In the genomic region with DNA sequence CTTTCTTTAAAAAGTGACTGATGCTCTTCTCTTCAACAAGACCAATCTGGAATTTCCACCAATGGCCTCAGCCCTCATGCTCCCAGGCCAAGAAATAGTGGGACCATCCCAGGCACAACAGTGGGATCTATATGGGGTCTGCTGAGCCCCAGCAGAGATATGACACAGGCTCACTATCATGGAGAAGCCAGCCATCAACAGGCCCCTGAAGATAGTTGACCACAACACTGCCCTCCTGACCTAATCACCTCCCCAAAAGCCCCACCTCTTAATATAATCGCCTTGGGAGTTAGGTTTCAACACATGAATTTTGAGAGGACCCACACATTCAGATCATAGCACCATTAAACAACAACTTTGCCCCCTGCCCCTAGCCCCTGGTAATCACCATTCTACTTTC, we compare ENCODE assay signal across 1 cellular context.
TF ChIP-seq lines count a peak whose summit lies in the region.

No MANE protein-coding gene starts in this region.

TF ChIP-seq in K562, 482 proteins besides CTCF, POLR2A, EP300 and RAD21 (continued from another document and continues in another):
- TF ChIP-seq TCFL5 (CRISPR knock-in tag; conservative IDR thresholded peaks at IDR 0.05) (no peak), NR2F6 (CRISPR knock-in tag; IDR thresholded peaks at IDR 0.05) (peak; percentile 11; the same call in 1 of the 2 replicates), CREBBP (IDR thresholded peaks at IDR 0.05; ENCODE audit: low read depth, low read length) (no peak), NFIC (IDR thresholded peaks at IDR 0.05) (peak; percentile 77), FOXA1 (IDR thresholded peaks at IDR 0.05; ENCODE audit: borderline replicate concordance) (no peak), ZNF282 (CRISPR knock-in tag; IDR thresholded peaks at IDR 0.05) (no peak), XRCC3 (IDR thresholded peaks at IDR 0.05) (no peak), NEUROD1 (IDR thresholded peaks at IDR 0.05; ENCODE audit: borderline replicate concordance, low read depth, low read length, partially characterized antibody) (peak; percentile 20), ZBED1 (IDR thresholded peaks at IDR 0.05) (peak; percentile 38; the same call in 1 of the 2 replicates), E2F1 (CRISPR knock-in tag; IDR thresholded peaks at IDR 0.05) (no peak), FOXJ2 (tag; IDR thresholded peaks at IDR 0.05) (no peak), MYNN (IDR thresholded peaks at IDR 0.05) (peak; percentile 38; the same call in 1 of the 2 replicates), MYNN (CRISPR knock-in tag; IDR thresholded peaks at IDR 0.05) (no peak), RNF2 (IDR thresholded peaks at IDR 0.05) (no peak), GATA2 (CRISPR knock-in tag; IDR thresholded peaks at IDR 0.05) (no peak), CREB1 (IDR thresholded peaks at IDR 0.05) (peak; percentile 35; the same call in 1 of the 2 replicates), CREB1 (CRISPR knock-in tag; IDR thresholded peaks at IDR 0.05) (no peak), NR1H2 (CRISPR knock-in tag; IDR thresholded peaks at IDR 0.05) (no peak), MTF1 (CRISPR knock-in tag; IDR thresholded peaks at IDR 0.05; ENCODE audit: borderline replicate concordance) (no peak), ERF (CRISPR knock-in tag; IDR thresholded peaks at IDR 0.05) (no peak), ZNF589 (CRISPR knock-in tag; IDR thresholded peaks at IDR 0.05; ENCODE audit: low read depth) (no peak), TOE1 (IDR thresholded peaks at IDR 0.05; ENCODE audit: borderline replicate concordance) (no peak), TOE1 (CRISPR knock-in tag; IDR thresholded peaks at IDR 0.05; ENCODE audit: borderline replicate concordance, low read depth) (no peak), REST (CRISPR knock-in tag; IDR thresholded peaks at IDR 0.05; ENCODE audit: low read depth) (no peak), ZNF134 (CRISPR knock-in tag; conservative IDR thresholded peaks at IDR 0.05) (no peak), CC2D1A (IDR thresholded peaks at IDR 0.05) (peak; percentile 78; the same call in 1 of the 2 replicates), TRIM24 (IDR thresholded peaks at IDR 0.05) (peak; percentile 68 to 78), MLX (CRISPR knock-in tag; conservative IDR thresholded peaks at IDR 0.05) (no peak), NCOR1 (IDR thresholded peaks at IDR 0.05) (peak; percentile 91), HDAC1 (IDR thresholded peaks at IDR 0.05) (peak in 1 of 2 experiments; percentile 47; a peak in 2 of 4 replicates), GABPA (tag; conservative IDR thresholded peaks at IDR 0.05; ENCODE audit: low read depth) (no peak), ELF4 (CRISPR knock-in tag; IDR thresholded peaks at IDR 0.05) (no peak), CSDE1 (IDR thresholded peaks at IDR 0.05) (no peak), ZNF224 (CRISPR knock-in tag; IDR thresholded peaks at IDR 0.05) (no peak), ELF2 (CRISPR knock-in tag; IDR thresholded peaks at IDR 0.05) (no peak), CBFA2T2 (conservative IDR thresholded peaks at IDR 0.05) (peak; percentile 94), ZKSCAN1 (IDR thresholded peaks at IDR 0.05; ENCODE audit: low read depth, low read length) (0 out of 2 replicates have a peak, but pooled peaks have one; percentile 17), PRPF4 (IDR thresholded peaks at IDR 0.05; ENCODE audit: insufficient read depth, low read depth, low read length, poor library complexity, severe bottlenecking) (no peak), NR0B1 (IDR thresholded peaks at IDR 0.05; ENCODE audit: partially characterized antibody) (no peak), ZFX (CRISPR knock-in tag; IDR thresholded peaks at IDR 0.05) (peak; percentile 30; the same call in 1 of the 2 replicates), LCOR (CRISPR knock-in tag; IDR thresholded peaks at IDR 0.05) (no peak), PTRF (tag; IDR thresholded peaks at IDR 0.05) (no peak), SNRNP70 (optimal IDR thresholded peaks at IDR 0.05; ENCODE audit: low read depth, low read length) (no peak), SMAD4 (CRISPR knock-in tag; conservative IDR thresholded peaks at IDR 0.05) (peak; percentile 66)
- TF ChIP-seq, protein P1, sequence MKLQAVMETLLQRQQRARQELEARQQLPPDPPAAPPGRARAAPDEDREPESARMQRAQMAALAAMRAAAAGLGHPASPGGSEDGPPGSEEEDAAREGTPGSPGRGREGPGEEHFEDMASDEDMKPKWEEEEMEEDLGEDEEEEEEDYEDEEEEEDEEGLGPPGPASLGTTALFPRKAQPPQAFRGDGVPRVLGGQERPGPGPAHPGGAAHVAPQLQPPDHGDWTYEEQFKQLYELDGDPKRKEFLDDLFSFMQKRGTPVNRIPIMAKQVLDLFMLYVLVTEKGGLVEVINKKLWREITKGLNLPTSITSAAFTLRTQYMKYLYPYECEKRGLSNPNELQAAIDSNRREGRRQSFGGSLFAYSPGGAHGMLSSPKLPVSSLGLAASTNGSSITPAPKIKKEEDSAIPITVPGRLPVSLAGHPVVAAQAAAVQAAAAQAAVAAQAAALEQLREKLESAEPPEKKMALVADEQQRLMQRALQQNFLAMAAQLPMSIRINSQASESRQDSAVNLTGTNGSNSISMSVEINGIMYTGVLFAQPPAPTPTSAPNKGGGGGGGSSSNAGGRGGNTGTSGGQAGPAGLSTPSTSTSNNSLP (IDR thresholded peaks at IDR 0.05; ENCODE audit: borderline replicate concordance, low read depth, low read length): no peak
- TF ChIP-seq, protein P2, sequence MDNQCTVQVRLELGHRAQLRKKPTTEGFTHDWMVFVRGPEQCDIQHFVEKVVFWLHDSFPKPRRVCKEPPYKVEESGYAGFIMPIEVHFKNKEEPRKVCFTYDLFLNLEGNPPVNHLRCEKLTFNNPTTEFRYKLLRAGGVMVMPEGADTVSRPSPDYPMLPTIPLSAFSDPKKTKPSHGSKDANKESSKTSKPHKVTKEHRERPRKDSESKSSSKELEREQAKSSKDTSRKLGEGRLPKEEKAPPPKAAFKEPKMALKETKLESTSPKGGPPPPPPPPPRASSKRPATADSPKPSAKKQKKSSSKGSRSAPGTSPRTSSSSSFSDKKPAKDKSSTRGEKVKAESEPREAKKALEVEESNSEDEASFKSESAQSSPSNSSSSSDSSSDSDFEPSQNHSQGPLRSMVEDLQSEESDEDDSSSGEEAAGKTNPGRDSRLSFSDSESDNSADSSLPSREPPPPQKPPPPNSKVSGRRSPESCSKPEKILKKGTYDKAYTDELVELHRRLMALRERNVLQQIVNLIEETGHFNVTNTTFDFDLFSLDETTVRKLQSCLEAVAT (IDR thresholded peaks at IDR 0.05): peak in 1 of 2 experiments; percentile 82; a peak in 2 of 4 replicates
- TF ChIP-seq, protein P3, sequence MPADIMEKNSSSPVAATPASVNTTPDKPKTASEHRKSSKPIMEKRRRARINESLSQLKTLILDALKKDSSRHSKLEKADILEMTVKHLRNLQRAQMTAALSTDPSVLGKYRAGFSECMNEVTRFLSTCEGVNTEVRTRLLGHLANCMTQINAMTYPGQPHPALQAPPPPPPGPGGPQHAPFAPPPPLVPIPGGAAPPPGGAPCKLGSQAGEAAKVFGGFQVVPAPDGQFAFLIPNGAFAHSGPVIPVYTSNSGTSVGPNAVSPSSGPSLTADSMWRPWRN (IDR thresholded peaks at IDR 0.05; ENCODE audit: low read depth): 0 out of 2 replicates have a peak, but pooled peaks have one; percentile 23
- TF ChIP-seq, protein P4, sequence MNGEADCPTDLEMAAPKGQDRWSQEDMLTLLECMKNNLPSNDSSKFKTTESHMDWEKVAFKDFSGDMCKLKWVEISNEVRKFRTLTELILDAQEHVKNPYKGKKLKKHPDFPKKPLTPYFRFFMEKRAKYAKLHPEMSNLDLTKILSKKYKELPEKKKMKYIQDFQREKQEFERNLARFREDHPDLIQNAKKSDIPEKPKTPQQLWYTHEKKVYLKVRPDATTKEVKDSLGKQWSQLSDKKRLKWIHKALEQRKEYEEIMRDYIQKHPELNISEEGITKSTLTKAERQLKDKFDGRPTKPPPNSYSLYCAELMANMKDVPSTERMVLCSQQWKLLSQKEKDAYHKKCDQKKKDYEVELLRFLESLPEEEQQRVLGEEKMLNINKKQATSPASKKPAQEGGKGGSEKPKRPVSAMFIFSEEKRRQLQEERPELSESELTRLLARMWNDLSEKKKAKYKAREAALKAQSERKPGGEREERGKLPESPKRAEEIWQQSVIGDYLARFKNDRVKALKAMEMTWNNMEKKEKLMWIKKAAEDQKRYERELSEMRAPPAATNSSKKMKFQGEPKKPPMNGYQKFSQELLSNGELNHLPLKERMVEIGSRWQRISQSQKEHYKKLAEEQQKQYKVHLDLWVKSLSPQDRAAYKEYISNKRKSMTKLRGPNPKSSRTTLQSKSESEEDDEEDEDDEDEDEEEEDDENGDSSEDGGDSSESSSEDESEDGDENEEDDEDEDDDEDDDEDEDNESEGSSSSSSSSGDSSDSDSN (IDR thresholded peaks at IDR 0.05; ENCODE audit: borderline replicate concordance in 1 of 2, low read depth in 2 of 2, low read length in 2 of 2): no peak
- TF ChIP-seq, protein P5, sequence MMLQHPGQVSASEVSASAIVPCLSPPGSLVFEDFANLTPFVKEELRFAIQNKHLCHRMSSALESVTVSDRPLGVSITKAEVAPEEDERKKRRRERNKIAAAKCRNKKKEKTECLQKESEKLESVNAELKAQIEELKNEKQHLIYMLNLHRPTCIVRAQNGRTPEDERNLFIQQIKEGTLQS (IDR thresholded peaks at IDR 0.05): no peak
- TF ChIP-seq, protein P5 (CRISPR knock-in tag; conservative IDR thresholded peaks at IDR 0.05): no peak
- TF ChIP-seq, protein P6, sequence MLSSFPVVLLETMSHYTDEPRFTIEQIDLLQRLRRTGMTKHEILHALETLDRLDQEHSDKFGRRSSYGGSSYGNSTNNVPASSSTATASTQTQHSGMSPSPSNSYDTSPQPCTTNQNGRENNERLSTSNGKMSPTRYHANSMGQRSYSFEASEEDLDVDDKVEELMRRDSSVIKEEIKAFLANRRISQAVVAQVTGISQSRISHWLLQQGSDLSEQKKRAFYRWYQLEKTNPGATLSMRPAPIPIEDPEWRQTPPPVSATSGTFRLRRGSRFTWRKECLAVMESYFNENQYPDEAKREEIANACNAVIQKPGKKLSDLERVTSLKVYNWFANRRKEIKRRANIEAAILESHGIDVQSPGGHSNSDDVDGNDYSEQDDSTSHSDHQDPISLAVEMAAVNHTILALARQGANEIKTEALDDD (IDR thresholded peaks at IDR 0.05): 0 out of 2 replicates have a peak, but pooled peaks have one; percentile 42
- TF ChIP-seq, protein P7, sequence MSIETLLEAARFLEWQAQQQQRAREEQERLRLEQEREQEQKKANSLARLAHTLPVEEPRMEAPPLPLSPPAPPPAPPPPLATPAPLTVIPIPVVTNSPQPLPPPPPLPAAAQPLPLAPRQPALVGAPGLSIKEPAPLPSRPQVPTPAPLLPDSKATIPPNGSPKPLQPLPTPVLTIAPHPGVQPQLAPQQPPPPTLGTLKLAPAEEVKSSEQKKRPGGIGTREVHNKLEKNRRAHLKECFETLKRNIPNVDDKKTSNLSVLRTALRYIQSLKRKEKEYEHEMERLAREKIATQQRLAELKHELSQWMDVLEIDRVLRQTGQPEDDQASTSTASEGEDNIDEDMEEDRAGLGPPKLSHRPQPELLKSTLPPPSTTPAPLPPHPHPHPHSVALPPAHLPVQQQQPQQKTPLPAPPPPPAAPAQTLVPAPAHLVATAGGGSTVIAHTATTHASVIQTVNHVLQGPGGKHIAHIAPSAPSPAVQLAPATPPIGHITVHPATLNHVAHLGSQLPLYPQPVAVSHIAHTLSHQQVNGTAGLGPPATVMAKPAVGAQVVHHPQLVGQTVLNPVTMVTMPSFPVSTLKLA (conservative IDR thresholded peaks at IDR 0.05): no peak; a peak in 1 of 4 replicates
